8 cellular contexts compared by ENCODE assay signal in genomic region chr2:191566347-191566746, GRCh38.
DNase-seq lines count a peak whose midpoint lies in the region; ATAC-seq and TF ChIP-seq lines count a peak whose summit lies in the region.

No MANE protein-coding gene starts in this region.

- H3K27me3 Mint-ChIP-seq in activated T-helper 17 cell treated with anti-CD3 and anti-CD28 coated beads, Interleukin-2, amount 50 U/mL, for 72 hours: peaks cover 22% of the 10 kb centered on the region

- H3K4me3 ChIP-seq in DND-41 (ENCODE audit: low read depth in 1 of 2, low read length in 2 of 2) (no peak overlapping the region), gastroesophageal sphincter (no peak overlapping the region), psoas muscle (no peak overlapping the region)

- DNase-seq in DND-41 (peak; percentile 75), RPMI8226 (peak; percentile 75), psoas muscle (peak in 1 of 2 donors; percentile 26)

- no peak overlapping the region for H3K27ac Mint-ChIP-seq in activated T-helper 17 cell treated with anti-CD3 and anti-CD28 coated beads, Interleukin-2, amount 50 U/mL, for 72 hours

- H3K27me3 ChIP-seq in DND-41 (ENCODE audit: insufficient read depth, low read length, poor library complexity) (peaks cover 21% of the 10 kb centered on the region), gastroesophageal sphincter (no peaks in the 10 kb centered on the region), psoas muscle (ENCODE audit: insufficient read depth in 3 of 3, low read length in 2 of 3) (no peaks in the 10 kb centered on the region)

- H3K79me2 ChIP-seq in DND-41 (ENCODE audit: insufficient read depth, low read length): no peaks in the 10 kb centered on the region

- peaks cover 16% of the 10 kb centered on the region for H3K4me1 Mint-ChIP-seq in activated T-helper 17 cell treated with anti-CD3 and anti-CD28 coated beads, Interleukin-2, amount 50 U/mL, for 72 hours

- intact Hi-C loops in psoas muscle (cut with DNase I): loop anchor here (2.0 kb wide), 1 partner anchor 124 kb away; no protein-coding TSS in a partner anchor

- no peak overlapping the region for H2AFZ ChIP-seq in DND-41 (ENCODE audit: low read depth, low read length)

- H3K36me3 ChIP-seq in DND-41 (ENCODE audit: insufficient read depth, low read length) (no peaks in the 10 kb centered on the region), gastroesophageal sphincter (no peaks in the 10 kb centered on the region), psoas muscle (ENCODE audit: insufficient read depth in 1 of 2, low read depth in 1 of 2) (no peaks in the 10 kb centered on the region)

- WGBS in gastroesophageal sphincter (ENCODE audit: low coverage in 1 of 2), 2 donors: 46% methylated on average over 4 of the region's 8 CpGs; no CpG with 5 or more reads in 1 of the 2 donors
- 62 to 67% (median 64%) methylated on average over 8 of the region's 8 CpGs for WGBS in psoas muscle, 3 donors

- peaks cover 12% of the 10 kb centered on the region for H3K4me1 ChIP-seq in DND-41 (ENCODE audit: insufficient read depth, low read length)
- no peaks in the 10 kb centered on the region for H3K4me1 ChIP-seq in gastroesophageal sphincter
- H3K4me1 ChIP-seq in psoas muscle: no peaks in the 10 kb centered on the region

- no peaks in the 10 kb centered on the region for H3K36me3 Mint-ChIP-seq in activated T-helper 17 cell treated with anti-CD3 and anti-CD28 coated beads, Interleukin-2, amount 50 U/mL, for 72 hours (ENCODE audit: low read depth)

- TF ChIP-seq RAD21 in Ishikawa (IDR thresholded peaks at IDR 0.05; ENCODE audit: low read depth): peak; percentile 85

- H3K9ac ChIP-seq in DND-41 (ENCODE audit: low read depth, low read length): no peak overlapping the region

- no peak overlapping the region for H3K4me2 ChIP-seq in DND-41 (ENCODE audit: insufficient read depth, low read length)

- H3K9me3 Mint-ChIP-seq in activated T-helper 17 cell treated with anti-CD3 and anti-CD28 coated beads, Interleukin-2, amount 50 U/mL, for 72 hours: no peaks in the 10 kb centered on the region

- H4K20me1 ChIP-seq in DND-41 (ENCODE audit: insufficient read depth, low read length): no peaks in the 10 kb centered on the region

- no peak for TF ChIP-seq POLR2A in gastroesophageal sphincter (IDR thresholded peaks at IDR 0.05)

- ATAC-seq in DND-41 (ENCODE audit: insufficient read depth, low read depth) (peak; percentile 81), GM21447 (IDR thresholded peaks at IDR 0.05; ENCODE audit: unreplicated experiment) (peak; percentile 66), gastroesophageal sphincter (no peak), psoas muscle (peak; percentile 37 to 82 (median 72)), HG03135 (IDR thresholded peaks at IDR 0.05; ENCODE audit: unreplicated experiment) (no peak)
- peak; percentile 57 for ATAC-seq in activated T-helper 17 cell treated with anti-CD3 and anti-CD28 coated beads, Interleukin-2, amount 50 U/mL, for 72 hours (replicated peaks)

- no peak overlapping the region for H3K27ac ChIP-seq in DND-41 (ENCODE audit: low read length)
- H3K27ac ChIP-seq in gastroesophageal sphincter: no peak overlapping the region
- H3K27ac ChIP-seq in psoas muscle: no peak overlapping the region

- no peaks in the 10 kb centered on the region for H3K9me3 ChIP-seq in DND-41 (ENCODE audit: insufficient read depth, low read length, severe bottlenecking)
- H3K9me3 ChIP-seq in gastroesophageal sphincter: no peaks in the 10 kb centered on the region
- no peaks in the 10 kb centered on the region for H3K9me3 ChIP-seq in psoas muscle

- H3K4me3 Mint-ChIP-seq in activated T-helper 17 cell treated with anti-CD3 and anti-CD28 coated beads, Interleukin-2, amount 50 U/mL, for 72 hours: no peak overlapping the region

- TF ChIP-seq EP300 in Ishikawa (IDR thresholded peaks at IDR 0.05; ENCODE audit: borderline replicate concordance) (no peak), gastroesophageal sphincter (IDR thresholded peaks at IDR 0.05) (no peak)

- TF ChIP-seq CTCF in DND-41 (IDR thresholded peaks at IDR 0.05; ENCODE audit: borderline replicate concordance, extremely low read depth, low read length, poor library complexity, severe bottlenecking) (peak; percentile 91), gastroesophageal sphincter (IDR thresholded peaks at IDR 0.05) (peak; percentile 29 to 69 (median 45)), psoas muscle (IDR thresholded peaks at IDR 0.05) (peak; percentile 75)

TF ChIP-seq in Ishikawa, 13 proteins besides CTCF, POLR2A, EP300 and RAD21:
- TF ChIP-seq REST (IDR thresholded peaks at IDR 0.05; ENCODE audit: low read depth) (no peak), TCF12 (IDR thresholded peaks at IDR 0.05; ENCODE audit: low read depth) (no peak), EGR1 (IDR thresholded peaks at IDR 0.05) (no peak), MAX (IDR thresholded peaks at IDR 0.05) (no peak), CREB1 (IDR thresholded peaks at IDR 0.05; ENCODE audit: low read depth) (no peak), USF1 (IDR thresholded peaks at IDR 0.05) (no peak), CEBPB (IDR thresholded peaks at IDR 0.05) (no peak)

Comparison
In these comparisons a context has a peak if more than half of its experiments do, and no peak if none do; other contexts are left out.
1. ATAC-seq: peak in DND-41 (single experiment), GM21447 (single experiment), activated T-helper 17 cell treated with anti-CD3 and anti-CD28 coated beads, Interleukin-2, amount 50 U/mL, for 72 hours (single experiment) and psoas muscle (4 of 4); none in gastroesophageal sphincter (single experiment) and HG03135 (single experiment).
2. Peak in every context shown above with its lines, with median percentiles within 50 percentile points of each other: CTCF ChIP-seq.